10 cellular contexts compared by ENCODE assay signal in the genomic region with DNA sequence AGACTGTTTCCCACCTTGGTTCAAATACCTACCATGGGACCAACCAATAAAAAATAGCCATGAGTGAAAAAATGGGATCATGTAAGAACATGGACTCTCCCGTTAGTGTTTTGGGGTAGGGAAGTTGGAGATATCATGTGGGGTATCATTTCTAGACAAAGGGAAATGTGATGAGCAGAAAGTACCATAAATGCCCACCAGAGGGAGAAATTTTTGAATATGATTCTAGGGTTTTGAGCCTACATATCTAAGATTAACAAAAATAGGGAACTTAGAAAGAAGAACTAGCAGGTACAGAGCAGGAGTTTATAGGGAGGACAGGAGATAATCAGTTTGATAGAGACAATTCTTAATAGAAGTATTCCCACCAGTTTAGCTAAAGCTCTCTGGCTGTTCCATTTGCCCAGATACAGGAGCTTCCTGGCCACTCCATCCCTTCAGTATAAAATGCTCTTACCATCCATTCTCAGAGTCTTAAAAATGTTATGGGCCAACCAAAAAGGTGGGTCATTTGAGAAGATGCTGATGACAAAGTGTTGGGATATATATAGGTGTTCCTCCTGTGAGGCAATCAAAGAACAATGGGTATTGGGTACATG. TPM values are rescaled to one million over a fixed set of nuclear protein-coding genes. Genes with fewer than 3 reads are reported as not detected.
DNase-seq lines count a peak whose midpoint lies in the region; ATAC-seq, FAIRE-seq and TF ChIP-seq lines count a peak whose summit lies in the region.
"Had no signal": no experiment of that assay in that cellular context is flagged by ENCODE, and none has a peak within 500 bp of the region (broad histone marks: within the 10 kb centered on the region; RNA-seq: fewer than 3 reads in every experiment).

No MANE protein-coding gene starts in this region.

- intact Hi-C loops in left ventricle myocardium superior (cut with micrococcal nuclease): no loop called here

- ATAC-seq in left ventricle myocardium superior: no peak
- ATAC-seq: stimulated activated naive CD8-positive, alpha-beta T cell treated with anti-CD3 and anti-CD28 coated beads, Interleukin-15, amount 100 ng/mL, for 72 hours had no signal

- no peak overlapping the region for H2AFZ ChIP-seq in GM23248

- in situ Hi-C loops in GM23248 (cut with MboI): no loop called here

- no peak overlapping the region for H3K9ac ChIP-seq in GM23248

- H4K20me1 ChIP-seq in GM23248 (ENCODE audit: insufficient read depth): no peaks in the 10 kb centered on the region

- H3K27ac ChIP-seq in GM23248: no peak overlapping the region

- H3K4me1 ChIP-seq in GM23248 (ENCODE audit: insufficient read depth): peaks cover 6% of the 10 kb centered on the region; the same call in 1 of the 2 replicates

- H3K4me2 ChIP-seq in GM23248 (ENCODE audit: unreplicated experiment): no peak overlapping the region

- peak; percentile 67 for FAIRE-seq in urothelium cell line (lab: Jason Lieb, UNC)
- FAIRE-seq: endometrium had no signal

- DNase-seq in AG09319 (ENCODE audit: extremely low read depth, low read depth) (no peak), GM23248 (peak; percentile 53), SHP77 (lab: John Stamatoyannopoulos, UW) (peak; percentile 4 to 11), fibroblast of the aortic adventitia (ENCODE audit: low read depth) (peak; percentile 55), urothelium cell line (ENCODE audit: low spot score) (peak; percentile 22), NCI-H128 (lab: John Stamatoyannopoulos, UW; ENCODE audit: unreplicated experiment) (no peak), nucleus accumbens (lab: John Stamatoyannopoulos, UW) (no peak), left ventricle myocardium superior (no peak)

- no peak overlapping the region for H3K4me3 ChIP-seq in GM23248
- H3K4me3 ChIP-seq in fibroblast of the aortic adventitia (ENCODE audit: low read depth, low read length): no peak overlapping the region

- no peaks in the 10 kb centered on the region for H3K9me2 ChIP-seq in GM23248 (ENCODE audit: insufficient read depth)

- no peaks in the 10 kb centered on the region for H3K9me3 ChIP-seq in GM23248 (ENCODE audit: low read depth)

- H3K27me3 ChIP-seq in GM23248 (replicated peaks; ENCODE audit: insufficient read depth): no peaks in the 10 kb centered on the region

- no peaks in the 10 kb centered on the region for H3F3A ChIP-seq in GM23248 (ENCODE audit: insufficient read depth)

- 0% methylated on average over 1 of the region's 1 CpG for WGBS in GM23248 (ENCODE audit: low coverage in 1 of 2, low lambda C conversion rate in 2 of 2, missing lambda C conversion rate in 2 of 2), 2 experiments

- H3K79me2 ChIP-seq in GM23248 (ENCODE audit: insufficient read depth): peaks cover 10% of the 10 kb centered on the region; the same call in 1 of the 2 replicates

- TF ChIP-seq CTCF in AG09319 (IDR thresholded peaks at IDR 0.05; ENCODE audit: low read depth, low read length) (peak; percentile 59), fibroblast of the aortic adventitia (IDR thresholded peaks at IDR 0.05; ENCODE audit: insufficient read depth, low read length) (peak; percentile 69)

- no peaks in the 10 kb centered on the region for H3K36me3 ChIP-seq in GM23248 (ENCODE audit: low read depth)

RNA-seq across cellular contexts. Expression of gene CPOX, which starts 3.6 kb away (rescaled TPM):
- total RNA-seq in GM23248 (2014; rRNA removed; shearing (Covaris generic)): 33.6 and 34.3 TPM in 2 replicates
- 9.2 and 10.1 TPM in 2 replicates for polyA plus RNA-seq in GM23248 (2016; fragmentation: Nextera tagmentation; extraction: Ambion mirVana)
- 22.6 and 57.5 TPM in 2 replicates for total RNA-seq in fibroblast of the aortic adventitia (ENCODE audit: low replicate concordance)
- 12.1 TPM for total RNA-seq in left ventricle myocardium superior

Comparison
In these comparisons a context has a peak if more than half of its experiments do, and no peak if none do; other contexts are left out.
1. DNase-seq: peak in GM23248 (single experiment), SHP77 (2 of 2), fibroblast of the aortic adventitia (single experiment) and urothelium cell line (single experiment); none in AG09319 (single experiment), NCI-H128 (single experiment), nucleus accumbens (0 of 56) and left ventricle myocardium superior (single experiment).